ENCODE assay signal across 8 cellular contexts in genomic region chr12:1583421-1584078, GRCh38. TPM values are rescaled to one million over a fixed set of nuclear protein-coding genes. Genes with fewer than 3 reads are reported as not detected.
DNase-seq lines count a peak whose midpoint lies in the region; ATAC-seq, FAIRE-seq and TF ChIP-seq lines count a peak whose summit lies in the region.

No MANE protein-coding gene starts in this region.

- no peak overlapping the region for H3K27ac Mint-ChIP-seq in activated T-helper 2 cell treated with anti-CD3 and anti-CD28 coated beads, Interferon-gamma antibody, Interleukin-2, Interleukin-4, amounts not matched to agents 10 μg/mL and 5 μg/mL and 100 μg/mL, durations not matched to agents 14 hours and 24 hours and 36 hours

- FAIRE-seq in urothelium cell line (lab: Jason Lieb, UNC), result peak; percentile 81

- no peak overlapping the region for H3K4me3 Mint-ChIP-seq in activated T-helper 2 cell treated with anti-CD3 and anti-CD28 coated beads, Interferon-gamma antibody, Interleukin-2, Interleukin-4, amounts not matched to agents 10 μg/mL and 5 μg/mL and 100 μg/mL, durations not matched to agents 14 hours and 24 hours and 36 hours (ENCODE audit: low read depth)

- ATAC-seq in GM19463 (IDR thresholded peaks at IDR 0.05; ENCODE audit: unreplicated experiment), result peak; percentile 51

- H3K27me3 Mint-ChIP-seq in activated T-helper 2 cell treated with anti-CD3 and anti-CD28 coated beads, Interferon-gamma antibody, Interleukin-2, Interleukin-4, amounts not matched to agents 10 μg/mL and 5 μg/mL and 100 μg/mL, durations not matched to agents 14 hours and 24 hours and 36 hours (ENCODE audit: low read depth), result no peaks in the 10 kb centered on the region

- H3K9me3 Mint-ChIP-seq in activated T-helper 2 cell treated with anti-CD3 and anti-CD28 coated beads, Interferon-gamma antibody, Interleukin-2, Interleukin-4, amounts not matched to agents 10 μg/mL and 5 μg/mL and 100 μg/mL, durations not matched to agents 14 hours and 24 hours and 36 hours, result no peaks in the 10 kb centered on the region

- peak overlapping the region; percentile 23 for H3K4me3 ChIP-seq in fibroblast of villous mesenchyme (ENCODE audit: low read depth, low read length)

- DNase-seq in Ammon's horn (ENCODE audit: low spot score) (peak; percentile 93), M059J (ENCODE audit: low read depth) (peak; percentile 87), RWPE1 (ENCODE audit: low spot score) (peak; percentile 70), fibroblast of villous mesenchyme (ENCODE audit: low read depth) (peak; percentile 94), occipital lobe (lab: John Stamatoyannopoulos, UW) (peak; percentile 45), urothelium cell line (ENCODE audit: low spot score) (peak; percentile 81)
- peak; percentile 50 for DNase-seq in activated T-helper 2 cell treated with anti-CD3 and anti-CD28 coated beads, Interferon-gamma antibody, Interleukin-2, Interleukin-4, amounts not matched to agents 10 μg/mL and 5 μg/mL and 100 μg/mL, durations not matched to agents 14 hours and 24 hours and 36 hours (ENCODE audit: low spot score)

- H3K36me3 Mint-ChIP-seq in activated T-helper 2 cell treated with anti-CD3 and anti-CD28 coated beads, Interferon-gamma antibody, Interleukin-2, Interleukin-4, amounts not matched to agents 10 μg/mL and 5 μg/mL and 100 μg/mL, durations not matched to agents 14 hours and 24 hours and 36 hours (ENCODE audit: low read depth), result peaks cover 14% of the 10 kb centered on the region

- peak; percentile 58 for TF ChIP-seq CTCF in RWPE1 (conservative IDR thresholded peaks at IDR 0.05; ENCODE audit: low read depth)
- peak; percentile 93 for TF ChIP-seq CTCF in fibroblast of villous mesenchyme (IDR thresholded peaks at IDR 0.05; ENCODE audit: insufficient read depth, low read depth, low read length)

- no peak overlapping the region for H3K27ac ChIP-seq in RWPE1

- CTCF ChIA-PET in RWPE1 (lab: Yijun Ruan, JAX), result interaction anchor here (0.5 to 3.4 kb wide), 13 partner anchors 9 to 1297 kb away, joined by 3 to 31 read pairs (median 4); no protein-coding TSS in a partner anchor

- POLR2A ChIA-PET in RWPE1 (lab: Yijun Ruan, JAX; ENCODE audit: low non-redundant PET), result no interaction called here

- H3K4me1 Mint-ChIP-seq in activated T-helper 2 cell treated with anti-CD3 and anti-CD28 coated beads, Interferon-gamma antibody, Interleukin-2, Interleukin-4, amounts not matched to agents 10 μg/mL and 5 μg/mL and 100 μg/mL, durations not matched to agents 14 hours and 24 hours and 36 hours (ENCODE audit: low read depth), result peaks cover 17% of the 10 kb centered on the region

- intact Hi-C loops in activated T-helper 2 cell treated with anti-CD3 and anti-CD28 coated beads, Interferon-gamma antibody, Interleukin-2, Interleukin-4, amounts not matched to agents 10 μg/mL and 5 μg/mL and 100 μg/mL, durations not matched to agents 14 hours and 24 hours and 36 hours (cut with micrococcal nuclease), result loop anchor here (1.0 to 10.0 kb wide), 3 partner anchors 379 to 1016 kb away; no protein-coding TSS in a partner anchor

RNA-seq across cellular contexts. Expression of gene FBXL14, which starts 10.8 kb away (rescaled TPM):
- 7.9 and 9.6 TPM in 2 replicates for total RNA-seq in M059J (2014; rRNA removed; shearing (Covaris generic))
- 18.9 and 20.6 TPM in 2 replicates for total RNA-seq in activated T-helper 2 cell treated with anti-CD3 and anti-CD28 coated beads, Interferon-gamma antibody, Interleukin-2, Interleukin-4, amounts not matched to agents 10 μg/mL and 5 μg/mL and 100 μg/mL, durations not matched to agents 14 hours and 24 hours and 36 hours
- total RNA-seq in fibroblast of villous mesenchyme (7.4 and 9.5 TPM in 2 replicates), occipital lobe (25.3 TPM)

RNA-seq across cellular contexts. Expression of gene WNT5B, which starts 45.5 kb away (rescaled TPM):
- 25.5 and 43.5 TPM in 2 replicates for total RNA-seq in M059J (2014; rRNA removed; shearing (Covaris generic))
- 0.76 and 0.82 TPM in 2 replicates for total RNA-seq in activated T-helper 2 cell treated with anti-CD3 and anti-CD28 coated beads, Interferon-gamma antibody, Interleukin-2, Interleukin-4, amounts not matched to agents 10 μg/mL and 5 μg/mL and 100 μg/mL, durations not matched to agents 14 hours and 24 hours and 36 hours
- total RNA-seq in fibroblast of villous mesenchyme (78.2 and 98.2 TPM in 2 replicates), occipital lobe (30.7 TPM)

Comparison
In these comparisons a context has a peak if more than half of its experiments do, and no peak if none do; other contexts are left out.
1. RNA of gene WNT5B, which starts 45.5 kb away (total RNA-seq): 78.2 to 98.2 TPM in fibroblast of villous mesenchyme, 25.5 to 43.5 TPM in M059J and 30.7 TPM in occipital lobe (single experiment); 0.76 to 0.82 TPM in activated T-helper 2 cell treated with anti-CD3 and anti-CD28 coated beads, Interferon-gamma antibody, Interleukin-2, Interleukin-4, amounts not matched to agents 10 μg/mL and 5 μg/mL and 100 μg/mL, durations not matched to agents 14 hours and 24 hours and 36 hours; every median in the first group is over 10 times any median in the second.
2. Peak in every context shown above with its lines, with median percentiles within 50 percentile points of each other: DNase-seq.